In the genomic region with DNA sequence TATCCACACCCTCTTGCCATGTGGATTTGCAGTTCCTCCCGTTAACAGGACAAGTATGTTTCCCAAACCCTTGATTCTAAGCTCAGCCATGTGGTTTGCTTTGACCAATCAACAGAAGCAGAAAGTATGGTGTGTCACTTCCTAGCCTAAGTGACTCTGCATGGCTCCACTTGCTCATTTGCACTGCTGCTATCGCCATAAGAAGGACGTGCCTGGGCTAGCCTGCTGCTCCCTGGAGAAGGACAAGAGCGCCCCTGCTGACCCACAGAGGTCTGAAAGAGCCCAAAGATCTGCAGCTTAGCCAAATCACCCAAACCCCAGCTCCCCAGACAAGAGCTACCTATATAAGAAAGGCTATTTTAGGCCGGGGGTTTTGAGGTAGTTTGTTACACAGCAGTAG, we compare ENCODE assay signal across 31 cellular contexts. TPM values are rescaled to one million over a fixed set of nuclear protein-coding genes. Genes with fewer than 3 reads are reported as not detected.
A peak's percentile ranks its signal among the peaks of the same experiment; 100 is the strongest.
DNase-seq lines count a peak whose midpoint lies in the region; FAIRE-seq and TF ChIP-seq lines count a peak whose summit lies in the region.
"Had no signal": no experiment of that assay in that cellular context is flagged by ENCODE, and none has a peak within 500 bp of the region (broad histone marks: within the 10 kb centered on the region; RNA-seq: fewer than 3 reads in every experiment).

No MANE protein-coding gene starts in this region.

- no CpG with 5 or more reads among the region's 5 CpGs for WGBS in mesendoderm (ENCODE audit: extremely low coverage, insufficient coverage, low lambda C conversion rate)

- H2BK15ac ChIP-seq in mesendoderm (replicated peaks; ENCODE audit: low read depth): no peak overlapping the region

- no peak overlapping the region for H3K4me3 Mint-ChIP-seq in CD8-positive, alpha-beta memory T cell
- H3K4me3 Mint-ChIP-seq: activated CD4-positive, alpha-beta T cell treated with anti-CD3 and anti-CD28 coated beads, Interleukin-2, amount 10 ng/mL, durations not matched to agents 24 days and 14 days; activated T-cell treated with anti-CD3 and anti-CD28 coated beads, Interleukin-2, amount 50 U/mL, for 4 hours; brain; neural progenitor cell had no signal

- H3K9ac ChIP-seq in mesendoderm (ENCODE audit: low read length): no peak overlapping the region
- H3K9ac ChIP-seq: neural progenitor cell had no signal

- H2BK120ac ChIP-seq in mesendoderm (ENCODE audit: low read depth, low read length): no peak overlapping the region

- H2BK5ac ChIP-seq in mesendoderm (ENCODE audit: low read length): no peak overlapping the region

- no peak overlapping the region for H4K8ac ChIP-seq in mesendoderm (ENCODE audit: low read depth, low read length)

- H3K36me3 Mint-ChIP-seq in CD8-positive, alpha-beta memory T cell: peaks cover 0 to 26% (median 11%) of the 10 kb centered on the region in 3 donors

- H3K79me2 ChIP-seq in mesendoderm (ENCODE audit: control insufficient read depth, insufficient read depth, low read length): no peaks in the 10 kb centered on the region

- CTCF ChIA-PET in CD8-positive, alpha-beta memory T cell (lab: Charles Lee): interaction anchor here (0.9 to 1.7 kb wide), 3 partner anchors 18 to 197 kb away, joined by 3 to 5 read pairs (median 5); partner anchors contain the start of gene TBRG1

- no peak overlapping the region for H3K18ac ChIP-seq in mesendoderm (ENCODE audit: low read length)

- POLR2A ChIA-PET in CD8-positive, alpha-beta memory T cell (lab: Charles Lee): no interaction called here

- no peaks in the 10 kb centered on the region for H3K79me1 ChIP-seq in mesendoderm (ENCODE audit: low read length)

- H3K27ac Mint-ChIP-seq in CD8-positive, alpha-beta memory T cell: no peak overlapping the region
- H3K27ac Mint-ChIP-seq: activated CD4-positive, alpha-beta T cell treated with anti-CD3 and anti-CD28 coated beads, Interleukin-2, amount 10 ng/mL, durations not matched to agents 24 days and 14 days; neural progenitor cell had no signal

- no peak overlapping the region for H3K4ac ChIP-seq in mesendoderm (ENCODE audit: low read depth, low read length)

- no peak overlapping the region for H3K27ac ChIP-seq in mesendoderm (ENCODE audit: low read depth, low read length)
- no peak overlapping the region for H3K27ac ChIP-seq in CD8-positive, alpha-beta memory T cell (ENCODE audit: low read depth, low read length)
- H3K27ac ChIP-seq: epithelial cell of prostate, heart right ventricle, neural progenitor cell, spleen had no signal

- H3K27me3 ChIP-seq in bronchial epithelial cell (ENCODE audit: control insufficient read depth, insufficient read depth, low read length) (no peaks in the 10 kb centered on the region), mesendoderm (ENCODE audit: insufficient read depth, low read length, poor library complexity) (no peaks in the 10 kb centered on the region)
- no peaks in the 10 kb centered on the region for H3K27me3 ChIP-seq in CD8-positive, alpha-beta memory T cell (ENCODE audit: insufficient read depth, low read length, poor library complexity, severe bottlenecking)
- H3K27me3 ChIP-seq: heart right ventricle, neural progenitor cell, spleen had no signal

- H3K23ac ChIP-seq in mesendoderm (ENCODE audit: low read length): no peak overlapping the region

- H3K4me1 ChIP-seq in mesendoderm (ENCODE audit: control insufficient read depth, low read depth, low read length): peaks cover 3% of the 10 kb centered on the region
- no peaks in the 10 kb centered on the region for H3K4me1 ChIP-seq in CD8-positive, alpha-beta memory T cell (ENCODE audit: insufficient read depth, low read length)

- no peak overlapping the region for H2AK5ac ChIP-seq in mesendoderm (ENCODE audit: low read length)

- H3K9me3 ChIP-seq in CD8-positive, alpha-beta memory T cell (ENCODE audit: low read length): no peaks in the 10 kb centered on the region
- H3K9me3 ChIP-seq: heart right ventricle, spleen had no signal

- no peaks in the 10 kb centered on the region for H3K4me1 Mint-ChIP-seq in CD8-positive, alpha-beta memory T cell
- H3K4me1 Mint-ChIP-seq: activated CD4-positive, alpha-beta T cell treated with anti-CD3 and anti-CD28 coated beads, Interleukin-2, amount 10 ng/mL, durations not matched to agents 24 days and 14 days had no signal

- peaks cover 0 to 2% of the 10 kb centered on the region in 2 donors for H3K27me3 Mint-ChIP-seq in CD8-positive, alpha-beta memory T cell
- H3K27me3 Mint-ChIP-seq: activated CD4-positive, alpha-beta T cell treated with anti-CD3 and anti-CD28 coated beads, Interleukin-2, amount 10 ng/mL, durations not matched to agents 24 days and 14 days had no signal

- no peak overlapping the region for H4K5ac ChIP-seq in mesendoderm (ENCODE audit: low read length)

- peak; percentile 44 for DNase-seq in NCI-H82 (lab: John Stamatoyannopoulos, UW)
- DNase-seq in NCI-H82 treated with DMSO at 0.1 percent for 48 hours (lab: John Stamatoyannopoulos, UW; ENCODE audit: unreplicated experiment): no peak
- peak; percentile 54 to 80 for DNase-seq in NCI-H526 (lab: John Stamatoyannopoulos, UW)
- DNase-seq in bronchial epithelial cell (ENCODE audit: low read depth): peak; percentile 58
- DNase-seq in mesendoderm: peak; percentile 77
- no peak for DNase-seq in SHP77 treated with DMSO at 0.1 percent for 48 hours (lab: John Stamatoyannopoulos, UW)
- DNase-seq in CD8-positive, alpha-beta memory T cell: no peak
- DNase-seq in NOMO-1 treated with DMSO at 0.1 percent for 48 hours (lab: John Stamatoyannopoulos, UW; ENCODE audit: unreplicated experiment): no peak
- DNase-seq: activated CD4-positive, alpha-beta T cell treated with anti-CD3 and anti-CD28 coated beads, Interleukin-2, amount 10 ng/mL, durations not matched to agents 24 days and 14 days; activated naive CD4-positive, alpha-beta T cell; activated T-cell treated with anti-CD3 and anti-CD28 coated beads, Interleukin-2, amount 50 U/mL, for 4 hours; DMS153; GDM1; heart right ventricle; MM.1S; NCI-H187; NCI-H774; posterior cingulate gyrus; right cardiac atrium; spleen; stimulated activated CD4-positive, alpha-beta T cell treated with anti-CD3 and anti-CD28 coated beads, Interleukin-4, amount 100 ng/mL, for 1 hour; T-helper 2 cell had no signal

- H3K4me3 ChIP-seq in bronchial epithelial cell (ENCODE audit: low read depth, low read length) (no peak overlapping the region), mesendoderm (ENCODE audit: low read length) (no peak overlapping the region)
- no peak overlapping the region for H3K4me3 ChIP-seq in CD8-positive, alpha-beta memory T cell (ENCODE audit: low read length)
- H3K4me3 ChIP-seq: heart right ventricle, neural progenitor cell, spleen had no signal

- no peak for FAIRE-seq in bronchial epithelial cell (lab: Jason Lieb, UNC)
- FAIRE-seq: H54 had no signal

- no peaks in the 10 kb centered on the region for H3K36me3 ChIP-seq in bronchial epithelial cell (ENCODE audit: control insufficient read depth, insufficient read depth, low read length)
- H3K36me3 ChIP-seq in mesendoderm (ENCODE audit: control insufficient read depth, insufficient read depth, low read length): no peaks in the 10 kb centered on the region
- no peaks in the 10 kb centered on the region for H3K36me3 ChIP-seq in CD8-positive, alpha-beta memory T cell (ENCODE audit: insufficient read depth, low read length)
- H3K36me3 ChIP-seq: neural progenitor cell had no signal

- H3K9me3 Mint-ChIP-seq in CD8-positive, alpha-beta memory T cell: no peaks in the 10 kb centered on the region
- H3K9me3 Mint-ChIP-seq: activated CD4-positive, alpha-beta T cell treated with anti-CD3 and anti-CD28 coated beads, Interleukin-2, amount 10 ng/mL, durations not matched to agents 24 days and 14 days; activated T-cell treated with anti-CD3 and anti-CD28 coated beads, Interleukin-2, amount 50 U/mL, for 4 hours; brain; neural progenitor cell had no signal

- H3K56ac ChIP-seq in mesendoderm (ENCODE audit: low read length): no peak overlapping the region

- H3K4me2 ChIP-seq in mesendoderm (ENCODE audit: low read length): no peak overlapping the region
- H3K4me2 ChIP-seq: neural progenitor cell had no signal

- no peak for TF ChIP-seq CTCF in bronchial epithelial cell (IDR thresholded peaks at IDR 0.05; ENCODE audit: insufficient read depth, low read length, severe bottlenecking)

RNA-seq across cellular contexts. Expression of gene TBRG1, which starts 18.0 kb away (rescaled TPM):
- 21.9 and 28.0 TPM in 2 replicates for total RNA-seq in bronchial epithelial cell
- polyA plus RNA-seq in mesendoderm (2013, experiment 1 of 2): 26.8 TPM
- 26.2 TPM for polyA plus RNA-seq in mesendoderm (2013, experiment 2 of 2)
- 10 to 100 TPM; 38.4 to 49.5 TPM for total RNA-seq in CD8-positive, alpha-beta memory T cell
- polyA plus RNA-seq in CD8-positive, alpha-beta memory T cell: 36.3 TPM

RNA-seq across cellular contexts. Expression of gene PANX3, which starts 29.4 kb away (rescaled TPM):
- not detected in 2 replicates for total RNA-seq in bronchial epithelial cell
- polyA plus RNA-seq in mesendoderm (2013, experiment 1 of 2): not detected
- polyA plus RNA-seq in mesendoderm (2013, experiment 2 of 2): not detected
- total RNA-seq in CD8-positive, alpha-beta memory T cell: not detected
- not detected for polyA plus RNA-seq in CD8-positive, alpha-beta memory T cell
- total RNA-seq: activated CD4-positive, alpha-beta T cell treated with anti-CD3 and anti-CD28 coated beads, Interleukin-2, amount 10 ng/mL, durations not matched to agents 24 days and 14 days; activated T-cell treated with anti-CD3 and anti-CD28 coated beads, Interleukin-2, amount 50 U/mL, for 4 hours; heart right ventricle; lung microvascular endothelial cell; OCI-LY7; right cardiac atrium; spleen; subcutaneous adipose tissue had no signal
- polyA plus RNA-seq: adipose tissue, BJ, heart right ventricle, right cardiac atrium, spleen had no signal

RNA-seq across cellular contexts. Expression of gene SIAE, which starts 32.9 kb away (rescaled TPM):
- 9.0 and 10.8 TPM in 2 replicates for total RNA-seq in bronchial epithelial cell
- polyA plus RNA-seq in mesendoderm (2013, experiment 1 of 2): 0.63 TPM
- polyA plus RNA-seq in mesendoderm (2013, experiment 2 of 2): 0.73 TPM
- total RNA-seq in CD8-positive, alpha-beta memory T cell: 1 to 10 TPM; 4.0 to 5.2 TPM
- 0.85 TPM for polyA plus RNA-seq in CD8-positive, alpha-beta memory T cell

RNA-seq across cellular contexts. Expression of gene SPA17, which starts 33.0 kb away (rescaled TPM):
- total RNA-seq in bronchial epithelial cell: 2.4 and 5.8 TPM in 2 replicates
- 7.0 TPM for polyA plus RNA-seq in mesendoderm (2013, experiment 1 of 2)
- 6.7 TPM for polyA plus RNA-seq in mesendoderm (2013, experiment 2 of 2)
- 1 to 10 TPM; 2.2 to 3.9 TPM for total RNA-seq in CD8-positive, alpha-beta memory T cell
- polyA plus RNA-seq in CD8-positive, alpha-beta memory T cell: 1.4 TPM

Comparison
In these comparisons a context has a peak if more than half of its experiments do, and no peak if none do; other contexts are left out.
1. DNase-seq: peak in NCI-H82 (single experiment), NCI-H526 (2 of 2), bronchial epithelial cell (single experiment) and mesendoderm (single experiment); none in NCI-H82 treated with DMSO at 0.1 percent for 48 hours (single experiment), SHP77 treated with DMSO at 0.1 percent for 48 hours (single experiment), CD8-positive, alpha-beta memory T cell (0 of 5) and NOMO-1 treated with DMSO at 0.1 percent for 48 hours (single experiment).